In genomic region chr12:5882511-5883185, GRCh38 we compare ENCODE assay signal across 19 cellular contexts.
"Had no signal": no experiment of that assay in that cellular context is flagged by ENCODE, and none has a peak within 500 bp of the region (broad histone marks: within the 10 kb centered on the region; RNA-seq: fewer than 3 reads in every experiment).

No MANE protein-coding gene starts in this region.

- DNase-seq: activated CD4-positive, alpha-beta T cell treated with anti-CD3 and anti-CD28 coated beads for 48 hours; activated CD8-positive, alpha-beta T cell treated with anti-CD3 and anti-CD28 coated beads for 36 hours; activated naive CD4-positive, alpha-beta T cell; activated naive CD8-positive, alpha-beta T cell treated with anti-CD3 and anti-CD28 coated beads for 36 hours; activated T-cell treated with anti-CD3 and anti-CD28 coated beads, Interleukin-2, amount 50 U/mL, for 1 hour; effector CD8-positive, alpha-beta T cell; esophagus squamous epithelium; kidney; nephron progenitor cell; stimulated activated naive CD8-positive, alpha-beta T cell treated with anti-CD3 and anti-CD28 coated beads, Interleukin-15, Interleukin-2, amounts not matched to agents 100 U/mL and 50 U/mL, for 24 hours; tibial artery had no signal

- H3K4me1 ChIP-seq: esophagus squamous epithelium, prostate gland, right atrium auricular region, tibial artery had no signal

- H3K27ac ChIP-seq: cardiac muscle cell, esophagus squamous epithelium, prostate gland, right atrium auricular region, skin epidermis, tibial artery had no signal

- H3K36me3 ChIP-seq: cardiac muscle cell, esophagus squamous epithelium, prostate gland, right atrium auricular region, tibial artery had no signal

- FAIRE-seq: endothelial cell of umbilical vein, kidney had no signal

- H3K9me3 ChIP-seq: esophagus squamous epithelium, prostate gland, right atrium auricular region, tibial artery had no signal

- H3K27me3 ChIP-seq: cardiac muscle cell, right atrium auricular region had no signal

- ATAC-seq: activated CD8-positive, alpha-beta T cell treated with anti-CD3 and anti-CD28 coated beads for 36 hours; activated T-helper 17 cell treated with anti-CD3 and anti-CD28 coated beads, Interleukin-2, amount 50 U/mL, for 72 hours; left lobe of liver; stimulated activated naive CD8-positive, alpha-beta T cell treated with anti-CD3 and anti-CD28 coated beads, Interleukin-15, Interleukin-2, amounts not matched to agents 100 U/mL and 50 U/mL, for 24 hours; WTC11 had no signal

- H3K4me3 ChIP-seq: cardiac muscle cell, esophagus squamous epithelium, prostate gland, right atrium auricular region, skin epidermis, tibial artery had no signal
